8 cellular contexts compared by ENCODE assay signal in genomic region chr11:96342971-96343711, GRCh38. TPM values are rescaled to one million over a fixed set of nuclear protein-coding genes. Genes with fewer than 3 reads are reported as not detected.
DNase-seq lines count a peak whose midpoint lies in the region; ATAC-seq and TF ChIP-seq lines count a peak whose summit lies in the region.

TSS of gene MAML2 (minus strand) at chr11:96343195. CDS start at chr11:96341895, 1,300 bp downstream.

- no peaks in the 10 kb centered on the region for H3K27me3 ChIP-seq in RWPE2 (ENCODE audit: insufficient read depth, poor library complexity, severe bottlenecking)

- DNase-seq in EH (ENCODE audit: low read depth) (peak; percentile 94), H4 (ENCODE audit: low spot score) (peak; percentile 90), LNCaP clone FGC (ENCODE audit: low read depth) (peak; percentile 56), RWPE2 (ENCODE audit: low spot score) (peak; percentile 90), fibroblast of the conjunctiva (ENCODE audit: low read depth) (peak; percentile 89), nephron progenitor cell (peak; percentile 87)
- peak; percentile 86 for DNase-seq in activated effector memory CD4-positive, alpha-beta T cell treated with Interleukin-2 at 50 U/mL for 16 hours

- H3K4me3 ChIP-seq in LNCaP clone FGC (ENCODE audit: low read depth, low read length) (peak within 1 kb of the TSS; percentile 58), RWPE2 (ENCODE audit: severe bottlenecking) (peak within 1 kb of the TSS; percentile 47)

- peaks cover 10% of the 10 kb centered on the region for H3K9me3 Mint-ChIP-seq in nephron progenitor cell
- H3K9me3 Mint-ChIP-seq in stimulated activated naive CD8-positive, alpha-beta T cell treated with anti-CD3 and anti-CD28 coated beads, Interleukin-15, Interleukin-2, amounts not matched to agents 100 ng/mL and 50 ng/mL, for 24 hours = no peaks in the 10 kb centered on the region

- peak within 1 kb of the TSS; percentile 20 for H3K27ac Mint-ChIP-seq in nephron progenitor cell
- H3K27ac Mint-ChIP-seq in stimulated activated naive CD8-positive, alpha-beta T cell treated with anti-CD3 and anti-CD28 coated beads, Interleukin-15, Interleukin-2, amounts not matched to agents 100 ng/mL and 50 ng/mL, for 24 hours = peak within 1 kb of the TSS; percentile 92

- H3K36me3 Mint-ChIP-seq in nephron progenitor cell (ENCODE audit: low read depth) = peaks cover 5% of the 10 kb centered on the region
- H3K36me3 Mint-ChIP-seq in stimulated activated naive CD8-positive, alpha-beta T cell treated with anti-CD3 and anti-CD28 coated beads, Interleukin-15, Interleukin-2, amounts not matched to agents 100 ng/mL and 50 ng/mL, for 24 hours (ENCODE audit: low read depth) = peaks cover 3% of the 10 kb centered on the region

- peaks cover 47% of the 10 kb centered on the region for H3K4me1 Mint-ChIP-seq in nephron progenitor cell
- peaks cover 37% of the 10 kb centered on the region for H3K4me1 Mint-ChIP-seq in stimulated activated naive CD8-positive, alpha-beta T cell treated with anti-CD3 and anti-CD28 coated beads, Interleukin-15, Interleukin-2, amounts not matched to agents 100 ng/mL and 50 ng/mL, for 24 hours (ENCODE audit: low read depth)

- H3K36me3 ChIP-seq in RWPE2 (ENCODE audit: low read depth) = no peaks in the 10 kb centered on the region

- H3K27ac ChIP-seq in RWPE2 (ENCODE audit: poor library complexity, severe bottlenecking) = peak within 1 kb of the TSS; percentile 55

- peaks cover 30% of the 10 kb centered on the region for H3K4me1 ChIP-seq in RWPE2 (ENCODE audit: insufficient read depth, poor library complexity, severe bottlenecking)

- H3K9me3 ChIP-seq in RWPE2 (ENCODE audit: severe bottlenecking) = no peaks in the 10 kb centered on the region

- peak; percentile 96 for TF ChIP-seq CTCF in LNCaP clone FGC (IDR thresholded peaks at IDR 0.05; ENCODE audit: control insufficient read depth, extremely low read depth, insufficient read depth)
- TF ChIP-seq CTCF in RWPE2 (IDR thresholded peaks at IDR 0.05; ENCODE audit: poor library complexity, severe bottlenecking) = peak; percentile 97
- peak; percentile 86 for TF ChIP-seq CTCF in nephron progenitor cell (IDR thresholded peaks at IDR 0.05)

- H3K4me3 Mint-ChIP-seq in nephron progenitor cell = peak within 1 kb of the TSS; percentile 95
- peak within 1 kb of the TSS; percentile 97 for H3K4me3 Mint-ChIP-seq in stimulated activated naive CD8-positive, alpha-beta T cell treated with anti-CD3 and anti-CD28 coated beads, Interleukin-15, Interleukin-2, amounts not matched to agents 100 ng/mL and 50 ng/mL, for 24 hours

- ATAC-seq in RWPE2 (ENCODE audit: low read depth) = peak; percentile 89

- H3K27me3 Mint-ChIP-seq in nephron progenitor cell (ENCODE audit: low read depth, poor library complexity) = peaks cover 3% of the 10 kb centered on the region
- H3K27me3 Mint-ChIP-seq in stimulated activated naive CD8-positive, alpha-beta T cell treated with anti-CD3 and anti-CD28 coated beads, Interleukin-15, Interleukin-2, amounts not matched to agents 100 ng/mL and 50 ng/mL, for 24 hours = no peaks in the 10 kb centered on the region

RNA-seq across cellular contexts. Expression of gene MAML2, which starts in this region (rescaled TPM):
- 2.3 and 4.3 TPM in 2 replicates for total RNA-seq in H4 (2014; rRNA removed; shearing (Covaris generic))

Comparison
In these comparisons a context has a peak if more than half of its experiments do, and no peak if none do; other contexts are left out.
1. Peak in every context shown above with its lines: DNase-seq, ATAC-seq, H3K4me3 ChIP-seq and H3K27ac ChIP-seq.